In genomic region chr7:128791968-128792319, GRCh38 we compare ENCODE assay signal across 8 cellular contexts. TPM values are rescaled to one million over a fixed set of nuclear protein-coding genes. Genes with fewer than 3 reads are reported as not detected.
DNase-seq lines count a peak whose midpoint lies in the region; ATAC-seq and TF ChIP-seq lines count a peak whose summit lies in the region.

CCDC136 (plus strand) TSS chr7:128791968; CDS start chr7:128792412, 444 bp downstream.

- CTCF ChIA-PET in GM10248 (lab: Yijun Ruan, JAX), result interaction anchor here (1.2 kb wide), 1 partner anchor 92 kb away, joined by 9 read pairs; no protein-coding TSS in a partner anchor

- peaks cover 0 to 5% of the 10 kb centered on the region in 2 donors for H3K36me3 ChIP-seq in muscle layer of duodenum (ENCODE audit: control insufficient read depth in 1 of 2, insufficient read depth in 2 of 2, low read length in 2 of 2)

- intact Hi-C loops in CD14-positive monocyte (cut with micrococcal nuclease), result no loop called here

- peaks cover 31 to 49% (median 45%) of the 10 kb centered on the region in 3 donors for H3K27me3 Mint-ChIP-seq in CD14-positive monocyte (ENCODE audit: low read depth in 3 of 3)

- H3K4me3 Mint-ChIP-seq in CD14-positive monocyte, result peak within 1 kb of the TSS; percentile 84 to 87

- peaks cover 0 to 4% of the 10 kb centered on the region in 2 donors for H3K36me3 Mint-ChIP-seq in CD14-positive monocyte

- POLR2A ChIA-PET in GM10248 (lab: Yijun Ruan, JAX), result no interaction called here

- H3K27ac ChIP-seq in coronary artery (peak within 1 kb of the TSS; percentile 58 to 62), muscle layer of duodenum (ENCODE audit: low read length) (no peak within 1 kb of the TSS)

- H3K27me3 ChIP-seq in muscle layer of duodenum (ENCODE audit: low read depth, low read length), result peaks cover 3% of the 10 kb centered on the region

- no peak for ATAC-seq in GM19351 (IDR thresholded peaks at IDR 0.05; ENCODE audit: unreplicated experiment)

- no peaks in the 10 kb centered on the region for H3K9me3 ChIP-seq in muscle layer of duodenum (ENCODE audit: control insufficient read depth in 1 of 2, low read length in 2 of 2)

- TF ChIP-seq CTCF in CD14-positive monocyte (IDR thresholded peaks at IDR 0.05) (no peak), LNCaP clone FGC (IDR thresholded peaks at IDR 0.05; ENCODE audit: control insufficient read depth, extremely low read depth, insufficient read depth) (no peak), coronary artery (IDR thresholded peaks at IDR 0.05) (no peak), GM10248 (IDR thresholded peaks at IDR 0.05; ENCODE audit: control extremely low read depth, extremely low read depth, low read depth, missing control alignments) (no peak)

- H3K4me3 ChIP-seq in LNCaP clone FGC (ENCODE audit: low read depth, low read length) (peak within 1 kb of the TSS; percentile 77), coronary artery (peak within 1 kb of the TSS; percentile 79), muscle layer of duodenum (ENCODE audit: low read depth in 1 of 2, low read length in 2 of 2) (peak within 1 kb of the TSS; percentile 62 to 86)

- H3K27ac Mint-ChIP-seq in CD14-positive monocyte, result no peak within 1 kb of the TSS

- H3K9me3 Mint-ChIP-seq in CD14-positive monocyte, result peaks cover 0 to 8% (median 2%) of the 10 kb centered on the region in 7 donors

- peaks cover 19% of the 10 kb centered on the region for H3K4me1 Mint-ChIP-seq in CD14-positive monocyte

- no peak for DNase-seq in CD14-positive monocyte (ENCODE audit: low spot score)
- DNase-seq in LNCaP clone FGC (ENCODE audit: low read depth), result no peak
- DNase-seq in coronary artery (ENCODE audit: low spot score), result no peak
- no peak for DNase-seq in GM10248 (ENCODE audit: extremely low spot score)
- no peak for DNase-seq in AML-193 (lab: John Stamatoyannopoulos, UW)
- no peak for DNase-seq in GOT3 (lab: John Stamatoyannopoulos, UW)

- peaks cover 0 to 11% of the 10 kb centered on the region in 2 donors for H3K4me1 ChIP-seq in muscle layer of duodenum (ENCODE audit: control insufficient read depth in 1 of 2, insufficient read depth in 2 of 2, low read length in 2 of 2)

RNA-seq across cellular contexts. Expression of gene CCDC136, which starts in this region (rescaled TPM):
- polyA plus RNA-seq in CD14-positive monocyte, result under 1 TPM in 1 of 2 donors, not detected in 1; 0.26 TPM
